ENCODE assay signal across 11 cellular contexts in genomic region chr7:24851791-24852190, GRCh38.
DNase-seq lines count a peak whose midpoint lies in the region; ATAC-seq, FAIRE-seq and TF ChIP-seq lines count a peak whose summit lies in the region.
"Had no signal": no experiment of that assay in that cellular context is flagged by ENCODE, and none has a peak within 500 bp of the region (broad histone marks: within the 10 kb centered on the region; RNA-seq: fewer than 3 reads in every experiment).

No MANE protein-coding gene starts in this region.

- no peak for TF ChIP-seq CTCF in NB4 (IDR thresholded peaks at IDR 0.05; ENCODE audit: low read depth, low read length)
- TF ChIP-seq CTCF in type B pancreatic cell (conservative IDR thresholded peaks at IDR 0.05): no peak

- no peak for DNase-seq in GM12891 (ENCODE audit: insufficient read length, low spot score)
- peak; percentile 32 for DNase-seq in NB4 (ENCODE audit: low read depth)
- DNase-seq in lung microvascular endothelial cell (ENCODE audit: low read depth in 2 of 2): peak; percentile 62 to 64
- no peak for DNase-seq in germinal center (ENCODE audit: low spot score)
- DNase-seq in activated effector memory CD4-positive, alpha-beta T cell treated with anti-CD3 and anti-CD28 coated beads, Interleukin-2, amount 50 U/mL, for 16 hours: no peak
- DNase-seq in GM19238 (ENCODE audit: insufficient read length, low spot score): no peak
- DNase-seq in type B pancreatic cell (ENCODE audit: extremely low spot score, unreplicated experiment): no peak
- DNase-seq: NCI-H2081 treated with DMSO at 0.1 percent for 48 hours, T-helper 17 cell had no signal

- H3K4me1 Mint-ChIP-seq in activated T-helper 17 cell treated with anti-CD3 and anti-CD28 coated beads, Interleukin-2, amount 50 U/mL, for 72 hours: peaks cover 11% of the 10 kb centered on the region
- no peaks in the 10 kb centered on the region for H3K4me1 Mint-ChIP-seq in type B pancreatic cell (ENCODE audit: unreplicated experiment)

- no peak overlapping the region for H3K4me3 Mint-ChIP-seq in activated T-helper 17 cell treated with anti-CD3 and anti-CD28 coated beads, Interleukin-2, amount 50 U/mL, for 72 hours
- H3K4me3 Mint-ChIP-seq in type B pancreatic cell: no peak overlapping the region
- H3K4me3 Mint-ChIP-seq: activated naive CD8-positive, alpha-beta T cell; T-helper 17 cell had no signal

- H3K36me3 Mint-ChIP-seq in activated T-helper 17 cell treated with anti-CD3 and anti-CD28 coated beads, Interleukin-2, amount 50 U/mL, for 72 hours (ENCODE audit: low read depth): peaks cover 87% of the 10 kb centered on the region
- H3K36me3 Mint-ChIP-seq in type B pancreatic cell: no peaks in the 10 kb centered on the region

- no peaks in the 10 kb centered on the region for H3K9me3 Mint-ChIP-seq in activated T-helper 17 cell treated with anti-CD3 and anti-CD28 coated beads, Interleukin-2, amount 50 U/mL, for 72 hours
- no peaks in the 10 kb centered on the region for H3K9me3 Mint-ChIP-seq in type B pancreatic cell

- H3K27me3 Mint-ChIP-seq in activated T-helper 17 cell treated with anti-CD3 and anti-CD28 coated beads, Interleukin-2, amount 50 U/mL, for 72 hours: no peaks in the 10 kb centered on the region
- no peaks in the 10 kb centered on the region for H3K27me3 Mint-ChIP-seq in type B pancreatic cell
- H3K27me3 Mint-ChIP-seq: activated naive CD8-positive, alpha-beta T cell; T-helper 17 cell had no signal

- TF ChIP-seq POLR2A in GM12891 (IDR thresholded peaks at IDR 0.05; ENCODE audit: low read depth, low read length) (no peak), NB4 (IDR thresholded peaks at IDR 0.05; ENCODE audit: extremely low read depth, insufficient read length) (no peak)

- peak; percentile 90 for ATAC-seq in activated T-helper 17 cell treated with anti-CD3 and anti-CD28 coated beads, Interleukin-2, amount 50 U/mL, for 72 hours (replicated peaks)
- ATAC-seq: T-helper 17 cell had no signal

- peak overlapping the region; percentile 63 for H3K27ac Mint-ChIP-seq in activated T-helper 17 cell treated with anti-CD3 and anti-CD28 coated beads, Interleukin-2, amount 50 U/mL, for 72 hours
- no peak overlapping the region for H3K27ac Mint-ChIP-seq in type B pancreatic cell
- H3K27ac Mint-ChIP-seq: activated naive CD8-positive, alpha-beta T cell; T-helper 17 cell had no signal

- FAIRE-seq in GM12891 (lab: Jason Lieb, UNC): peak; percentile 9

- H3K4me3 ChIP-seq in NB4 (ENCODE audit: low read depth, low read length): no peak overlapping the region

TF ChIP-seq in GM12891, 5 proteins besides CTCF, POLR2A, EP300 and RAD21:
- TF ChIP-seq PAX5 (IDR thresholded peaks at IDR 0.05; ENCODE audit: insufficient read depth, low read length, severe bottlenecking): no peak
- TF ChIP-seq POLR2AphosphoS5 (IDR thresholded peaks at IDR 0.05; ENCODE audit: low read depth, low read length): no peak
- no peak for TF ChIP-seq POU2F2 (IDR thresholded peaks at IDR 0.05; ENCODE audit: low read depth, low read length)

Comparison
In these comparisons a context has a peak if more than half of its experiments do, and no peak if none do; other contexts are left out.
1. DNase-seq: peak in NB4 (single experiment) and lung microvascular endothelial cell (2 of 2); none in GM12891 (single experiment), germinal center (single experiment), activated effector memory CD4-positive, alpha-beta T cell treated with anti-CD3 and anti-CD28 coated beads, Interleukin-2, amount 50 U/mL, for 16 hours (single experiment), GM19238 (single experiment) and type B pancreatic cell (single experiment).